ENCODE assay signal across 1 cellular context in the genomic region with DNA sequence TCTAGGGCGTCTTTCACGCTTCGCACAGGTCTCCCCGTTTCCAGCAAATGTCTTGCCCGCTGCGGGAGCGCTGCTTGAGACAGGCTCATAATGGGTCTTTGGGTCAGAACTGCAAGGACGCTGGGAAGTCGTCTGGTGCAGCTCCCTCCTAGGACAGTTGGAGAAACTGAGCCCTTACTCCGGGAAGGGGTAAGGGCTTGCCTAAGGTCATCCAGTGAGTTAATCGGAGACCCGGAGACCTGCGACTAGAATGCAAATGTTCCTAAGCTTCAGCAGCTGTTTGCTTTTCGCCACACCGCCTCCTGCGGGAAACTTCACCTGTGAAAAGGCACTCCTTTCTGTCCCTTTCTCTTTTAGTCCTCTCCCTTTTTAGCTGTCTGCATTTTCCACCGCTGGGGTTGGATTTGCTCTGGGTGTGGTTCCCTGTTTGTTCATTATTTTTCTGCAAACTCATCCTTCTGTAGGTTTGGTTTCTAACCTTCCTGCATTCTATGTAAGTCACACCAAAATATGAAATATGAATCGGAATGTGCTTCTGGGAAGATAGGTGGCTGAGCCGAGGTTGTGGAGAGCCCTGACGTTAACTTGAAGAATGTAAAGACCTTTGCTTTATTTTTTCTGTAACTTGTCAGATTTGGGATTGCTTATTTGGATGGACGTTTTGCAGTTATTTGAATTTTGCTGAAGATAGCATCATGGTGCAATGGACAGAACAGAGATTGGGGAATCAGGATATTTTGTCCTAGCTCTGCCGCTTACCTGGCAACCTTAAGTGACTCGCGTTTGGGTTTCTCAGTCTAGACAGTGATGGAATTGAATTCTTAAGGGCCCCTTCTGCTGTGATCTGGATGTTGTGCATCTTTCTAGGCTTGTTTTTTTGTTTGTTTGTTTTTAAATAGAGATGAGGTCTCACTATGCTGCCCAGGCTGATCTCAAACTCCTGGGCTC.
TF ChIP-seq lines count a peak whose summit lies in the region.

No MANE protein-coding gene starts in this region.

TF ChIP-seq in K562, 482 proteins besides CTCF, POLR2A, EP300 and RAD21 (continued from another document and continues in another):
- TF ChIP-seq GTF3C2 (IDR thresholded peaks at IDR 0.05; ENCODE audit: borderline replicate concordance, extremely low read depth, insufficient read length), result no peak
- no peak for TF ChIP-seq GMEB1 (CRISPR knock-in tag; IDR thresholded peaks at IDR 0.05)
- TF ChIP-seq ELK3 (CRISPR knock-in tag; IDR thresholded peaks at IDR 0.05), result no peak
- no peak for TF ChIP-seq RERE (CRISPR knock-in tag; IDR thresholded peaks at IDR 0.05; ENCODE audit: borderline replicate concordance)
- no peak for TF ChIP-seq MTA1 (IDR thresholded peaks at IDR 0.05; ENCODE audit: borderline replicate concordance)
- TF ChIP-seq ZNF589 (CRISPR knock-in tag; IDR thresholded peaks at IDR 0.05; ENCODE audit: low read depth), result no peak
- TF ChIP-seq TEAD1 (CRISPR knock-in tag; IDR thresholded peaks at IDR 0.05), result no peak
- no peak for TF ChIP-seq EZH2 (IDR thresholded peaks at IDR 0.05; ENCODE audit: borderline replicate concordance, low read depth, low read length)
- no peak for TF ChIP-seq SREBF2 (CRISPR knock-in tag; IDR thresholded peaks at IDR 0.05)
- TF ChIP-seq RCOR1 (IDR thresholded peaks at IDR 0.05; ENCODE audit: borderline replicate concordance in 1 of 2, low read depth in 2 of 2, low read length in 2 of 2), result 0 out of 4 replicates have a peak, but pooled peaks of 1 of the 2 experiments have one; percentile 3
- no peak for TF ChIP-seq RFX7 (CRISPR knock-in tag; IDR thresholded peaks at IDR 0.05)
- TF ChIP-seq PML (IDR thresholded peaks at IDR 0.05; ENCODE audit: low read length), result 0 out of 2 replicates have a peak, but pooled peaks have one; percentile 5
- no peak for TF ChIP-seq TAL1 (IDR thresholded peaks at IDR 0.05)
- TF ChIP-seq ZSCAN32 (CRISPR knock-in tag; IDR thresholded peaks at IDR 0.05), result no peak
- TF ChIP-seq ZNF75A (CRISPR knock-in tag; IDR thresholded peaks at IDR 0.05), result no peak
- no peak for TF ChIP-seq CBX3 (IDR thresholded peaks at IDR 0.05; ENCODE audit: borderline replicate concordance in 1 of 2, low read length in 2 of 2)
- no peak for TF ChIP-seq ZNF280B (CRISPR knock-in tag; IDR thresholded peaks at IDR 0.05)
- no peak for TF ChIP-seq SRF (CRISPR knock-in tag; IDR thresholded peaks at IDR 0.05)
- TF ChIP-seq, protein P1, sequence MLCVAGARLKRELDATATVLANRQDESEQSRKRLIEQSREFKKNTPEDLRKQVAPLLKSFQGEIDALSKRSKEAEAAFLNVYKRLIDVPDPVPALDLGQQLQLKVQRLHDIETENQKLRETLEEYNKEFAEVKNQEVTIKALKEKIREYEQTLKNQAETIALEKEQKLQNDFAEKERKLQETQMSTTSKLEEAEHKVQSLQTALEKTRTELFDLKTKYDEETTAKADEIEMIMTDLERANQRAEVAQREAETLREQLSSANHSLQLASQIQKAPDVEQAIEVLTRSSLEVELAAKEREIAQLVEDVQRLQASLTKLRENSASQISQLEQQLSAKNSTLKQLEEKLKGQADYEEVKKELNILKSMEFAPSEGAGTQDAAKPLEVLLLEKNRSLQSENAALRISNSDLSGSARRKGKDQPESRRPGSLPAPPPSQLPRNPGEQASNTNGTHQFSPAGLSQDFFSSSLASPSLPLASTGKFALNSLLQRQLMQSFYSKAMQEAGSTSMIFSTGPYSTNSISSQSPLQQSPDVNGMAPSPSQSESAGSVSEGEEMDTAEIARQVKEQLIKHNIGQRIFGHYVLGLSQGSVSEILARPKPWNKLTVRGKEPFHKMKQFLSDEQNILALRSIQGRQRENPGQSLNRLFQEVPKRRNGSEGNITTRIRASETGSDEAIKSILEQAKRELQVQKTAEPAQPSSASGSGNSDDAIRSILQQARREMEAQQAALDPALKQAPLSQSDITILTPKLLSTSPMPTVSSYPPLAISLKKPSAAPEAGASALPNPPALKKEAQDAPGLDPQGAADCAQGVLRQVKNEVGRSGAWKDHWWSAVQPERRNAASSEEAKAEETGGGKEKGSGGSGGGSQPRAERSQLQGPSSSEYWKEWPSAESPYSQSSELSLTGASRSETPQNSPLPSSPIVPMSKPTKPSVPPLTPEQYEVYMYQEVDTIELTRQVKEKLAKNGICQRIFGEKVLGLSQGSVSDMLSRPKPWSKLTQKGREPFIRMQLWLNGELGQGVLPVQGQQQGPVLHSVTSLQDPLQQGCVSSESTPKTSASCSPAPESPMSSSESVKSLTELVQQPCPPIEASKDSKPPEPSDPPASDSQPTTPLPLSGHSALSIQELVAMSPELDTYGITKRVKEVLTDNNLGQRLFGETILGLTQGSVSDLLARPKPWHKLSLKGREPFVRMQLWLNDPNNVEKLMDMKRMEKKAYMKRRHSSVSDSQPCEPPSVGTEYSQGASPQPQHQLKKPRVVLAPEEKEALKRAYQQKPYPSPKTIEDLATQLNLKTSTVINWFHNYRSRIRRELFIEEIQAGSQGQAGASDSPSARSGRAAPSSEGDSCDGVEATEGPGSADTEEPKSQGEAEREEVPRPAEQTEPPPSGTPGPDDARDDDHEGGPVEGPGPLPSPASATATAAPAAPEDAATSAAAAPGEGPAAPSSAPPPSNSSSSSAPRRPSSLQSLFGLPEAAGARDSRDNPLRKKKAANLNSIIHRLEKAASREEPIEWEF (CRISPR knock-in tag; IDR thresholded peaks at IDR 0.05), result no peak
- no peak for TF ChIP-seq FOXA1 (IDR thresholded peaks at IDR 0.05; ENCODE audit: borderline replicate concordance)
- TF ChIP-seq, protein P2, sequence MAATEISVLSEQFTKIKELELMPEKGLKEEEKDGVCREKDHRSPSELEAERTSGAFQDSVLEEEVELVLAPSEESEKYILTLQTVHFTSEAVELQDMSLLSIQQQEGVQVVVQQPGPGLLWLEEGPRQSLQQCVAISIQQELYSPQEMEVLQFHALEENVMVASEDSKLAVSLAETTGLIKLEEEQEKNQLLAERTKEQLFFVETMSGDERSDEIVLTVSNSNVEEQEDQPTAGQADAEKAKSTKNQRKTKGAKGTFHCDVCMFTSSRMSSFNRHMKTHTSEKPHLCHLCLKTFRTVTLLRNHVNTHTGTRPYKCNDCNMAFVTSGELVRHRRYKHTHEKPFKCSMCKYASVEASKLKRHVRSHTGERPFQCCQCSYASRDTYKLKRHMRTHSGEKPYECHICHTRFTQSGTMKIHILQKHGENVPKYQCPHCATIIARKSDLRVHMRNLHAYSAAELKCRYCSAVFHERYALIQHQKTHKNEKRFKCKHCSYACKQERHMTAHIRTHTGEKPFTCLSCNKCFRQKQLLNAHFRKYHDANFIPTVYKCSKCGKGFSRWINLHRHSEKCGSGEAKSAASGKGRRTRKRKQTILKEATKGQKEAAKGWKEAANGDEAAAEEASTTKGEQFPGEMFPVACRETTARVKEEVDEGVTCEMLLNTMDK (IDR thresholded peaks at IDR 0.05; ENCODE audit: borderline replicate concordance, insufficient read depth, low read depth, low read length, poor library complexity, severe bottlenecking), result no peak
- TF ChIP-seq NFIC (IDR thresholded peaks at IDR 0.05), result no peak
- no peak for TF ChIP-seq OTX1 (CRISPR knock-in tag; IDR thresholded peaks at IDR 0.05)
- TF ChIP-seq ZNF444 (CRISPR knock-in tag; IDR thresholded peaks at IDR 0.05), result no peak
- no peak for TF ChIP-seq FIP1L1 (IDR thresholded peaks at IDR 0.05; ENCODE audit: low read depth, low read length, poor library complexity, severe bottlenecking)
- TF ChIP-seq ZHX1 (conservative IDR thresholded peaks at IDR 0.05; ENCODE audit: low read length), result no peak
